Comparison of ENCODE assay signal across 29 cellular contexts in genomic region chr9:129505270-129505881, GRCh38.
"Had no signal": no experiment of that assay in that cellular context is flagged by ENCODE, and none has a peak within 500 bp of the region (broad histone marks: within the 10 kb centered on the region; RNA-seq: fewer than 3 reads in every experiment).

No MANE protein-coding gene starts in this region.

- H3K4me2 ChIP-seq: smooth muscle cell had no signal

- H3K36me3 Mint-ChIP-seq: natural killer cell had no signal

- H3K9me3 Mint-ChIP-seq: activated CD4-positive, alpha-beta T cell treated with anti-CD3 and anti-CD28 coated beads, Interleukin-2, amount 10 ng/mL, durations not matched to agents 7 days and 5 days; activated CD8-positive, alpha-beta T cell treated with anti-CD3 and anti-CD28 coated beads for 36 hours; activated T-helper 1 cell treated with anti-CD3 and anti-CD28 coated beads, Interleukin-12 subunit alpha, Interleukin-12 subunit beta, Interleukin-2, Interleukin-4 antibody, amounts not matched to agents 30 ng/mL and 10 ng/mL and 1 ng/mL, durations not matched to agents 14 hours and 24 hours and 36 hours; effector memory CD8-positive, alpha-beta T cell; natural killer cell had no signal

- H3K27me3 Mint-ChIP-seq: activated CD4-positive, alpha-beta T cell treated with anti-CD3 and anti-CD28 coated beads, Interleukin-2, amount 10 ng/mL, durations not matched to agents 7 days and 5 days; activated CD8-positive, alpha-beta T cell treated with anti-CD3 and anti-CD28 coated beads for 36 hours; effector memory CD8-positive, alpha-beta T cell had no signal

- H3K27ac ChIP-seq: brain microvascular endothelial cell, dorsolateral prefrontal cortex, esophagus squamous epithelium, gastrocnemius medialis, neutrophil, pancreas, sigmoid colon, testis, upper lobe of left lung, WERI-Rb-1 had no signal

- H3K36me3 ChIP-seq: gastrocnemius medialis had no signal

- H3K27ac Mint-ChIP-seq: activated CD8-positive, alpha-beta T cell treated with anti-CD3 and anti-CD28 coated beads for 36 hours; activated T-helper 1 cell treated with anti-CD3 and anti-CD28 coated beads, Interleukin-12 subunit alpha, Interleukin-12 subunit beta, Interleukin-2, Interleukin-4 antibody, amounts not matched to agents 30 ng/mL and 10 ng/mL and 1 ng/mL, durations not matched to agents 14 hours and 24 hours and 36 hours; natural killer cell had no signal

- H3K4me1 ChIP-seq: gastrocnemius medialis had no signal

- H3K4me3 Mint-ChIP-seq: activated CD4-positive, alpha-beta T cell treated with anti-CD3 and anti-CD28 coated beads, Interleukin-2, amount 10 ng/mL, durations not matched to agents 7 days and 5 days; activated CD8-positive, alpha-beta memory T cell treated with anti-CD3 and anti-CD28 coated beads, Interleukin-2, amount 10 ng/mL, durations not matched to agents 7 days and 5 days; activated CD8-positive, alpha-beta T cell treated with anti-CD3 and anti-CD28 coated beads for 36 hours; activated T-helper 1 cell treated with anti-CD3 and anti-CD28 coated beads, Interleukin-12 subunit alpha, Interleukin-12 subunit beta, Interleukin-2, Interleukin-4 antibody, amounts not matched to agents 30 ng/mL and 10 ng/mL and 1 ng/mL, durations not matched to agents 14 hours and 24 hours and 36 hours; effector memory CD8-positive, alpha-beta T cell; natural killer cell had no signal

- H3K4me1 Mint-ChIP-seq: natural killer cell had no signal

- H3K27me3 ChIP-seq: brain microvascular endothelial cell, dorsolateral prefrontal cortex, esophagus squamous epithelium, gastrocnemius medialis, neutrophil, pancreas, sigmoid colon, testis, upper lobe of left lung had no signal

- H3K9me3 ChIP-seq: esophagus squamous epithelium, gastrocnemius medialis, neutrophil, pancreas, testis, upper lobe of left lung had no signal

- ATAC-seq: activated CD8-positive, alpha-beta memory T cell treated with anti-CD3 and anti-CD28 coated beads, Interleukin-2, amount 10 ng/mL, durations not matched to agents 7 days and 5 days; activated CD8-positive, alpha-beta T cell treated with anti-CD3 and anti-CD28 coated beads for 36 hours; effector memory CD8-positive, alpha-beta T cell; gastrocnemius medialis; left ventricle myocardium superior; natural killer cell; pancreas had no signal

- DNase-seq: activated CD4-positive, alpha-beta T cell treated with anti-CD3 and anti-CD28 coated beads, Interleukin-2, amount 10 ng/mL, durations not matched to agents 7 days and 5 days; activated CD4-positive, CD25-positive, alpha-beta regulatory T cell treated with anti-CD3 and anti-CD28 coated beads, Interleukin-2, amount 50 U/mL, for 72 hours; activated CD8-positive, alpha-beta memory T cell treated with anti-CD3 and anti-CD28 coated beads, Interleukin-2, amount 10 ng/mL, durations not matched to agents 7 days and 5 days; activated CD8-positive, alpha-beta T cell treated with anti-CD3 and anti-CD28 coated beads for 36 hours; activated gamma-delta T cell; activated naive CD4-positive, alpha-beta T cell treated with anti-CD3 and anti-CD28 coated beads, Interleukin-2, amount 50 U/mL, for 16 hours; anterior cingulate cortex; brain microvascular endothelial cell; central memory CD4-positive, alpha-beta T cell; dorsolateral prefrontal cortex; effector memory CD8-positive, alpha-beta T cell; esophagus squamous epithelium; gastrocnemius medialis; hippocampal formation; left ventricle myocardium superior; mammary epithelial cell; midbrain; natural killer cell; sigmoid colon; stimulated activated CD4-positive, alpha-beta T cell treated with anti-CD3 and anti-CD28 coated beads, Interleukin-4, amount 100 ng/mL, for 1 hour; stimulated activated naive CD4-positive, alpha-beta T cell; T-helper 1 cell; testis; WERI-Rb-1 had no signal

- H3K4me3 ChIP-seq: dorsolateral prefrontal cortex, esophagus squamous epithelium, gastrocnemius medialis, pancreas, sigmoid colon, smooth muscle cell, testis, upper lobe of left lung had no signal
